Comparison of ENCODE assay signal across 16 cellular contexts in genomic region chr14:78302841-78303240, GRCh38.
DNase-seq lines count a peak whose midpoint lies in the region; ATAC-seq and TF ChIP-seq lines count a peak whose summit lies in the region.
"Had no signal": no experiment of that assay in that cellular context is flagged by ENCODE, and none has a peak within 500 bp of the region (broad histone marks: within the 10 kb centered on the region; RNA-seq: fewer than 3 reads in every experiment).

No MANE protein-coding gene starts in this region.

- H3K27me3 Mint-ChIP-seq in H9 (ENCODE audit: low read depth) (no peaks in the 10 kb centered on the region), WTC11 (ENCODE audit: low read depth) (no peaks in the 10 kb centered on the region)
- peaks cover 4 to 7% of the 10 kb centered on the region in 2 donors for H3K27me3 Mint-ChIP-seq in stimulated activated naive B cell treated with anti-CD40 and anti-IgM and Interleukin-4, amounts not matched to agents 10 μg/mL and 1 μg/mL and 100 μg/mL, for 72 hours

- no peaks in the 10 kb centered on the region for H3K36me3 ChIP-seq in mesendoderm (ENCODE audit: control insufficient read depth, insufficient read depth, low read length)
- H3K36me3 ChIP-seq: BLaER1 had no signal

- no peak overlapping the region for H4K91ac ChIP-seq in H9 (ENCODE audit: insufficient read length, low read depth, low read length)

- H2AK5ac ChIP-seq in H9 (ENCODE audit: insufficient read length, low read length) (no peak overlapping the region), mesendoderm (ENCODE audit: low read length) (no peak overlapping the region)

- no peaks in the 10 kb centered on the region; the same call in 1 of the 2 replicates for H3K4me1 ChIP-seq in H9 (ENCODE audit: insufficient read depth, low read length)
- peaks cover 15% of the 10 kb centered on the region for H3K4me1 ChIP-seq in mesendoderm (ENCODE audit: control insufficient read depth, low read depth, low read length)

- H3K56ac ChIP-seq in H9 (ENCODE audit: insufficient read length, low read depth, low read length) (no peak overlapping the region), mesendoderm (ENCODE audit: low read length) (peak overlapping the region; percentile 4)

- no peaks in the 10 kb centered on the region for H3K23me2 ChIP-seq in H9 (ENCODE audit: insufficient read length, low read depth, low read length, poor library complexity, severe bottlenecking)

- H3K4me3 Mint-ChIP-seq in H9, result no peak overlapping the region
- no peak overlapping the region for H3K4me3 Mint-ChIP-seq in WTC11
- no peak overlapping the region for H3K4me3 Mint-ChIP-seq in stimulated activated naive B cell treated with anti-CD40 and anti-IgM and Interleukin-4, amounts not matched to agents 10 μg/mL and 1 μg/mL and 100 μg/mL, for 72 hours
- H3K4me3 Mint-ChIP-seq: CD8-positive, alpha-beta memory T cell; T-helper 17 cell had no signal

- H4K20me1 ChIP-seq in H9 (ENCODE audit: control insufficient read depth, insufficient read depth, insufficient read length), result no peaks in the 10 kb centered on the region
- H4K20me1 ChIP-seq: BLaER1 had no signal

- H4K8ac ChIP-seq in H9 (replicated peaks; ENCODE audit: insufficient read length, low read depth, low read length) (no peak overlapping the region), mesendoderm (ENCODE audit: low read depth, low read length) (no peak overlapping the region)

- H3K9me3 Mint-ChIP-seq in H9 (no peaks in the 10 kb centered on the region), WTC11 (no peaks in the 10 kb centered on the region)
- no peaks in the 10 kb centered on the region for H3K9me3 Mint-ChIP-seq in stimulated activated naive B cell treated with anti-CD40 and anti-IgM and Interleukin-4, amounts not matched to agents 10 μg/mL and 1 μg/mL and 100 μg/mL, for 72 hours

- no peak overlapping the region for H3K14ac ChIP-seq in H9 (ENCODE audit: insufficient read depth, low read length)

- no peak overlapping the region for H2BK5ac ChIP-seq in H9 (ENCODE audit: insufficient read length, low read length)
- H2BK5ac ChIP-seq in mesendoderm (ENCODE audit: low read length), result no peak overlapping the region

- H3K79me1 ChIP-seq in H9 (ENCODE audit: insufficient read depth, low read depth, low read length, poor library complexity, severe bottlenecking), result no peaks in the 10 kb centered on the region
- no peaks in the 10 kb centered on the region for H3K79me1 ChIP-seq in mesendoderm (ENCODE audit: low read length)

- H3K4me2 ChIP-seq in H9 (ENCODE audit: insufficient read depth, insufficient read length, low read length), result no peak overlapping the region
- no peak overlapping the region for H3K4me2 ChIP-seq in mesendoderm (ENCODE audit: low read length)

- H2BK15ac ChIP-seq in H9 (ENCODE audit: low read depth, low read length) (no peak overlapping the region), mesendoderm (replicated peaks; ENCODE audit: low read depth) (no peak overlapping the region)

- no peak overlapping the region for H3K9ac ChIP-seq in H9 (ENCODE audit: extremely low read depth, insufficient read length, low read length)
- no peak overlapping the region for H3K9ac ChIP-seq in mesendoderm (ENCODE audit: low read length)
- H3K9ac ChIP-seq: BLaER1 had no signal

- no peak for TF ChIP-seq CTCF in H9 (conservative IDR thresholded peaks at IDR 0.05)
- TF ChIP-seq CTCF in WTC11 (IDR thresholded peaks at IDR 0.05), result no peak

- no peak overlapping the region for H3T11ph ChIP-seq in H9 (ENCODE audit: low read length)

- ATAC-seq in WTC11 (peak; percentile 76), HG02642 (IDR thresholded peaks at IDR 0.05; ENCODE audit: poor library complexity, unreplicated experiment) (no peak)
- ATAC-seq in stimulated activated naive B cell treated with anti-CD40 and anti-IgM and Interleukin-4, amounts not matched to agents 10 μg/mL and 1 μg/mL and 100 μg/mL, for 72 hours (replicated peaks), result no peak
- ATAC-seq: T-helper 17 cell had no signal

- no peak overlapping the region for H2BK20ac ChIP-seq in H9 (ENCODE audit: low read depth, low read length, poor library complexity, severe bottlenecking)

- CTCF ChIA-PET in WTC11 (lab: Charles Lee), result no interaction called here

- H3K4me1 Mint-ChIP-seq in H9 (peaks cover 12 to 23% of the 10 kb centered on the region in 2 experiments), WTC11 (peaks cover 13% of the 10 kb centered on the region)
- no peaks in the 10 kb centered on the region for H3K4me1 Mint-ChIP-seq in stimulated activated naive B cell treated with anti-CD40 and anti-IgM and Interleukin-4, amounts not matched to agents 10 μg/mL and 1 μg/mL and 100 μg/mL, for 72 hours
- H3K4me1 Mint-ChIP-seq: CD8-positive, alpha-beta memory T cell; T-helper 17 cell had no signal

- H2BK120ac ChIP-seq in H9 (ENCODE audit: low read depth, low read length, poor library complexity, severe bottlenecking) (no peak overlapping the region), mesendoderm (ENCODE audit: low read depth, low read length) (no peak overlapping the region)

- no peaks in the 10 kb centered on the region for H3K27me3 ChIP-seq in H9 (ENCODE audit: insufficient read depth, low read length)
- no peaks in the 10 kb centered on the region for H3K27me3 ChIP-seq in mesendoderm (ENCODE audit: insufficient read depth, low read length, poor library complexity)
- H3K27me3 ChIP-seq: BLaER1 had no signal

- H2BK12ac ChIP-seq in H9 (ENCODE audit: insufficient read length, low read depth, low read length), result no peak overlapping the region

- H3K36me3 Mint-ChIP-seq in H9 (ENCODE audit: insufficient read depth in 1 of 3, low read depth in 3 of 3) (no peaks in the 10 kb centered on the region; a peak in 1 of 7 replicates), WTC11 (no peaks in the 10 kb centered on the region)
- H3K36me3 Mint-ChIP-seq in stimulated activated naive B cell treated with anti-CD40 and anti-IgM and Interleukin-4, amounts not matched to agents 10 μg/mL and 1 μg/mL and 100 μg/mL, for 72 hours, result no peaks in the 10 kb centered on the region
- H3K36me3 Mint-ChIP-seq: CD8-positive, alpha-beta memory T cell had no signal

- no peak overlapping the region for H2AFZ ChIP-seq in H9 (ENCODE audit: low read length)

- DNase-seq in NCI-H1105 treated with DMSO at 0.1 percent for 48 hours (lab: John Stamatoyannopoulos, UW) (peak; percentile 21), NCI-H1105 (lab: John Stamatoyannopoulos, UW) (no peak), H9 (no peak), WTC11 (ENCODE audit: low spot score) (no peak), mesendoderm (peak; percentile 38), GOT3 (lab: John Stamatoyannopoulos, UW) (no peak)
- no peak for DNase-seq in stimulated activated naive B cell treated with anti-CD40 and anti-IgM and Interleukin-4, amounts not matched to agents 10 μg/mL and 1 μg/mL and 100 μg/mL, for 72 hours
- DNase-seq: 8988T; CD8-positive, alpha-beta memory T cell; IMR-90; NCI-H1436; NCI-H526 treated with DMSO at 0.1 percent for 48 hours; SHP77 treated with DMSO at 0.1 percent for 48 hours; T-helper 17 cell had no signal

- H3K27ac ChIP-seq in H9 (ENCODE audit: insufficient read length, low read depth, low read length), result no peak overlapping the region
- H3K27ac ChIP-seq in mesendoderm (ENCODE audit: low read depth, low read length), result no peak overlapping the region
- H3K27ac ChIP-seq: BLaER1 had no signal

- H3K27ac Mint-ChIP-seq in H9, result peak overlapping the region in 1 of 3 experiments; percentile 70; a peak in 2 of 7 replicates
- no peak overlapping the region for H3K27ac Mint-ChIP-seq in WTC11
- no peak overlapping the region for H3K27ac Mint-ChIP-seq in stimulated activated naive B cell treated with anti-CD40 and anti-IgM and Interleukin-4, amounts not matched to agents 10 μg/mL and 1 μg/mL and 100 μg/mL, for 72 hours
- H3K27ac Mint-ChIP-seq: CD8-positive, alpha-beta memory T cell; T-helper 17 cell had no signal

- no CpG with 5 or more reads among the region's 2 CpGs for WGBS in H9 (ENCODE audit: extremely low coverage, insufficient read length, low lambda C conversion rate)
- no CpG with 5 or more reads among the region's 2 CpGs for WGBS in mesendoderm (ENCODE audit: extremely low coverage, insufficient coverage, low lambda C conversion rate)

- H3K79me2 ChIP-seq in H9 (ENCODE audit: insufficient read depth, low read length), result no peaks in the 10 kb centered on the region
- H3K79me2 ChIP-seq in mesendoderm (ENCODE audit: control insufficient read depth, insufficient read depth, low read length), result no peaks in the 10 kb centered on the region

- H3K23ac ChIP-seq in H9 (ENCODE audit: insufficient read length, low read depth, low read length) (no peak overlapping the region), mesendoderm (ENCODE audit: low read length) (no peak overlapping the region)

- POLR2A ChIA-PET in WTC11 (lab: Charles Lee), result no interaction called here

- H3K18ac ChIP-seq in H9 (ENCODE audit: insufficient read length, low read depth, low read length) (peak overlapping the region; percentile 7), mesendoderm (ENCODE audit: low read length) (no peak overlapping the region)

- no peaks in the 10 kb centered on the region for H3K9me3 ChIP-seq in H9 (ENCODE audit: control insufficient read depth, low read depth, low read length)
- H3K9me3 ChIP-seq: BLaER1 had no signal

- no peak overlapping the region for H3K4me3 ChIP-seq in mesendoderm (ENCODE audit: low read length)
- H3K4me3 ChIP-seq: BLaER1 had no signal

- no peak overlapping the region for H4K5ac ChIP-seq in H9 (ENCODE audit: insufficient read length, low read depth, low read length)
- no peak overlapping the region for H4K5ac ChIP-seq in mesendoderm (ENCODE audit: low read length)

- H3K4ac ChIP-seq in H9 (ENCODE audit: low read depth, low read length) (no peak overlapping the region), mesendoderm (ENCODE audit: low read depth, low read length) (no peak overlapping the region)

TF ChIP-seq in WTC11, 78 proteins besides CTCF, POLR2A, EP300 and RAD21 (continues in another document):
- no peak for TF ChIP-seq ZNF416 (CRISPR knock-in tag; IDR thresholded peaks at IDR 0.05)

Comparison
In these comparisons a context has a peak if more than half of its experiments do, and no peak if none do; other contexts are left out.
1. DNase-seq: peak in NCI-H1105 treated with DMSO at 0.1 percent for 48 hours (single experiment) and mesendoderm (single experiment); none in NCI-H1105 (single experiment), H9 (single experiment), WTC11 (single experiment), stimulated activated naive B cell treated with anti-CD40 and anti-IgM and Interleukin-4, amounts not matched to agents 10 μg/mL and 1 μg/mL and 100 μg/mL, for 72 hours (single experiment) and GOT3 (single experiment).